Comparison of ENCODE assay signal across 8 cellular contexts in genomic region chr19:10404888-10405808, GRCh38. TPM values are rescaled to one million over a fixed set of nuclear protein-coding genes. Genes with fewer than 3 reads are reported as not detected.
DNase-seq lines count a peak whose midpoint lies in the region; ATAC-seq and TF ChIP-seq lines count a peak whose summit lies in the region.

No MANE protein-coding gene starts in this region.

- peak overlapping the region; percentile 98 for H2AFZ ChIP-seq in GM23338

- peaks cover 22% of the 10 kb centered on the region for H3K4me1 Mint-ChIP-seq in GM23338

- peak; percentile 55 for DNase-seq in GM23338 (ENCODE audit: low spot score)
- DNase-seq in activated CD4-positive, alpha-beta T cell treated with anti-CD3 and anti-CD28 coated beads for 4 hours: peak; percentile 66
- no peak for DNase-seq in epithelial cell of proximal tubule (ENCODE audit: low read depth)
- DNase-seq in stimulated activated CD4-positive, alpha-beta T cell treated with anti-CD3 and anti-CD28 coated beads, Interleukin-1b, Interleukin-23, amount 100 ng/mL, for 48 hours: peak; percentile 61
- DNase-seq in OCI-M2 (lab: John Stamatoyannopoulos, UW; ENCODE audit: unreplicated experiment): no peak
- no peak for DNase-seq in cerebellum (ENCODE audit: low spot score)

- H3K9me3 Mint-ChIP-seq in GM23338: no peaks in the 10 kb centered on the region

- peaks cover 23% of the 10 kb centered on the region for H4K20me1 ChIP-seq in GM23338 (replicated peaks; ENCODE audit: insufficient read depth)

- H3K9me2 ChIP-seq in GM23338 (ENCODE audit: insufficient read depth): no peaks in the 10 kb centered on the region

- peak overlapping the region; percentile 99 for H3K4me3 ChIP-seq in GM23338
- H3K4me3 ChIP-seq in epithelial cell of proximal tubule (ENCODE audit: low read depth, low read length): peak overlapping the region; percentile 100

- TF ChIP-seq CTCF in GM23338 (conservative IDR thresholded peaks at IDR 0.05; ENCODE audit: low read depth in 2 of 2) (no peak), epithelial cell of proximal tubule (conservative IDR thresholded peaks at IDR 0.05; ENCODE audit: low read depth, low read length) (no peak)

- ATAC-seq in GM23338: peak; percentile 4
- ATAC-seq in GM18873 (IDR thresholded peaks at IDR 0.05; ENCODE audit: low FRiP score, unreplicated experiment): no peak
- ATAC-seq in GM18909 (IDR thresholded peaks at IDR 0.05; ENCODE audit: poor library complexity, unreplicated experiment): no peak

- peaks cover 31% of the 10 kb centered on the region for H3K79me2 ChIP-seq in GM23338 (replicated peaks; ENCODE audit: insufficient read depth)

- peaks cover 10% of the 10 kb centered on the region; the same call in 1 of the 2 replicates for H3K4me1 ChIP-seq in GM23338 (ENCODE audit: insufficient read depth)

- peaks cover 29% of the 10 kb centered on the region for H3K27me3 ChIP-seq in GM23338 (ENCODE audit: insufficient read depth)

- H3K27me3 Mint-ChIP-seq in GM23338 (ENCODE audit: insufficient read depth, low read depth, poor library complexity): peaks cover 35% of the 10 kb centered on the region

- peak overlapping the region; percentile 97 for H3K4me3 Mint-ChIP-seq in GM23338

- no peaks in the 10 kb centered on the region for H3K36me3 ChIP-seq in GM23338 (ENCODE audit: insufficient read depth)

- H3K27ac Mint-ChIP-seq in GM23338: no peak overlapping the region

- H3K27ac ChIP-seq in GM23338 (ENCODE audit: low read depth): no peak overlapping the region

- peaks cover 13% of the 10 kb centered on the region; the same call in 1 of the 2 replicates for H3F3A ChIP-seq in GM23338 (replicated peaks; ENCODE audit: low read depth)

- peak overlapping the region; percentile 95 for H3K4me2 ChIP-seq in GM23338

- H3K36me3 Mint-ChIP-seq in GM23338 (ENCODE audit: low read depth): peaks cover 7% of the 10 kb centered on the region; the same call in 2 of the 3 replicates

TF ChIP-seq in GM23338, 12 proteins besides CTCF, POLR2A, EP300 and RAD21 (continues in another document):
- TF ChIP-seq ZNF114 (CRISPR knock-in tag; IDR thresholded peaks at IDR 0.05) (no peak), NANOG (IDR thresholded peaks at IDR 0.05; ENCODE audit: borderline replicate concordance) (no peak), EZH2phosphoT487 (IDR thresholded peaks at IDR 0.05; ENCODE audit: unreplicated experiment) (no peak), EZH2 (IDR thresholded peaks at IDR 0.05; ENCODE audit: low read depth, unreplicated experiment) (no peak), CREB1 (CRISPR knock-in tag; IDR thresholded peaks at IDR 0.05; ENCODE audit: low read depth) (no peak), JUNB (IDR thresholded peaks at IDR 0.05; ENCODE audit: unreplicated experiment) (no peak), ZNF331 (CRISPR knock-in tag; IDR thresholded peaks at IDR 0.05; ENCODE audit: low read depth) (no peak), ETS1 (IDR thresholded peaks at IDR 0.05) (no peak), POLR2AphosphoS5 (IDR thresholded peaks at IDR 0.05; ENCODE audit: low read depth) (no peak)
- TF ChIP-seq, protein P1, sequence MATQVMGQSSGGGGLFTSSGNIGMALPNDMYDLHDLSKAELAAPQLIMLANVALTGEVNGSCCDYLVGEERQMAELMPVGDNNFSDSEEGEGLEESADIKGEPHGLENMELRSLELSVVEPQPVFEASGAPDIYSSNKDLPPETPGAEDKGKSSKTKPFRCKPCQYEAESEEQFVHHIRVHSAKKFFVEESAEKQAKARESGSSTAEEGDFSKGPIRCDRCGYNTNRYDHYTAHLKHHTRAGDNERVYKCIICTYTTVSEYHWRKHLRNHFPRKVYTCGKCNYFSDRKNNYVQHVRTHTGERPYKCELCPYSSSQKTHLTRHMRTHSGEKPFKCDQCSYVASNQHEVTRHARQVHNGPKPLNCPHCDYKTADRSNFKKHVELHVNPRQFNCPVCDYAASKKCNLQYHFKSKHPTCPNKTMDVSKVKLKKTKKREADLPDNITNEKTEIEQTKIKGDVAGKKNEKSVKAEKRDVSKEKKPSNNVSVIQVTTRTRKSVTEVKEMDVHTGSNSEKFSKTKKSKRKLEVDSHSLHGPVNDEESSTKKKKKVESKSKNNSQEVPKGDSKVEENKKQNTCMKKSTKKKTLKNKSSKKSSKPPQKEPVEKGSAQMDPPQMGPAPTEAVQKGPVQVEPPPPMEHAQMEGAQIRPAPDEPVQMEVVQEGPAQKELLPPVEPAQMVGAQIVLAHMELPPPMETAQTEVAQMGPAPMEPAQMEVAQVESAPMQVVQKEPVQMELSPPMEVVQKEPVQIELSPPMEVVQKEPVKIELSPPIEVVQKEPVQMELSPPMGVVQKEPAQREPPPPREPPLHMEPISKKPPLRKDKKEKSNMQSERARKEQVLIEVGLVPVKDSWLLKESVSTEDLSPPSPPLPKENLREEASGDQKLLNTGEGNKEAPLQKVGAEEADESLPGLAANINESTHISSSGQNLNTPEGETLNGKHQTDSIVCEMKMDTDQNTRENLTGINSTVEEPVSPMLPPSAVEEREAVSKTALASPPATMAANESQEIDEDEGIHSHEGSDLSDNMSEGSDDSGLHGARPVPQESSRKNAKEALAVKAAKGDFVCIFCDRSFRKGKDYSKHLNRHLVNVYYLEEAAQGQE (IDR thresholded peaks at IDR 0.05; ENCODE audit: unreplicated experiment): no peak

RNA-seq across cellular contexts. Expression of gene CDC37, which starts 1.8 kb away (rescaled TPM):
- total RNA-seq in GM23338 (2014; rRNA removed; shearing (Covaris generic)): 163 and 183 TPM in 2 replicates
- polyA plus RNA-seq in GM23338 (2016; fragmentation: Nextera tagmentation; extraction: Ambion mirVana): 270 and 280 TPM in 2 replicates
- total RNA-seq in epithelial cell of proximal tubule (155 and 262 TPM in 2 replicates), cerebellum (41.6 TPM)

RNA-seq across cellular contexts. Expression of gene PDE4A, which starts 15.2 kb away (rescaled TPM):
- 5.2 and 5.4 TPM in 2 replicates for total RNA-seq in GM23338 (2014; rRNA removed; shearing (Covaris generic))
- polyA plus RNA-seq in GM23338 (2016; fragmentation: Nextera tagmentation; extraction: Ambion mirVana): 5.2 and 5.4 TPM in 2 replicates
- total RNA-seq in epithelial cell of proximal tubule: 0.40 and 2.0 TPM in 2 replicates
- 3.3 TPM for total RNA-seq in cerebellum

RNA-seq across cellular contexts. Expression of gene TYK2, which starts 24.8 kb away (rescaled TPM):
- total RNA-seq in GM23338 (2014; rRNA removed; shearing (Covaris generic)): 22.2 and 29.1 TPM in 2 replicates
- 30.7 and 35.9 TPM in 2 replicates for polyA plus RNA-seq in GM23338 (2016; fragmentation: Nextera tagmentation; extraction: Ambion mirVana)
- total RNA-seq in epithelial cell of proximal tubule: 95.4 and 103 TPM in 2 replicates
- 42.8 TPM for total RNA-seq in cerebellum

Comparison
In these comparisons a context has a peak if more than half of its experiments do, and no peak if none do; other contexts are left out.
1. DNase-seq: peak in GM23338 (single experiment), activated CD4-positive, alpha-beta T cell treated with anti-CD3 and anti-CD28 coated beads for 4 hours (2 of 2) and stimulated activated CD4-positive, alpha-beta T cell treated with anti-CD3 and anti-CD28 coated beads, Interleukin-1b, Interleukin-23, amount 100 ng/mL, for 48 hours (single experiment); none in epithelial cell of proximal tubule (single experiment), OCI-M2 (single experiment) and cerebellum (single experiment).